ENCODE assay signal across 10 cellular contexts in genomic region chr15:101189341-101189679, GRCh38.
A peak's percentile ranks its signal among the peaks of the same experiment; 100 is the strongest.
DNase-seq lines count a peak whose midpoint lies in the region; ATAC-seq and TF ChIP-seq lines count a peak whose summit lies in the region.
"Had no signal": no experiment of that assay in that cellular context is flagged by ENCODE, and none has a peak within 500 bp of the region (broad histone marks: within the 10 kb centered on the region; RNA-seq: fewer than 3 reads in every experiment).

No MANE protein-coding gene starts in this region.

- H3K27me3 ChIP-seq in muscle layer of duodenum (ENCODE audit: low read depth, low read length) (no peaks in the 10 kb centered on the region), upper lobe of right lung (no peaks in the 10 kb centered on the region)
- no peaks in the 10 kb centered on the region for H3K27me3 ChIP-seq in naive thymus-derived CD4-positive, alpha-beta T cell (ENCODE audit: control insufficient read depth in 2 of 2, insufficient read depth in 2 of 2, low read length in 2 of 2)

- ATAC-seq in activated T-cell treated with anti-CD3 and anti-CD28 coated beads, Interleukin-2, amount 50 U/mL, for 72 hours (replicated peaks in 1 of 2), result no peak
- ATAC-seq in effector memory CD8-positive, alpha-beta T cell (replicated peaks), result no peak
- ATAC-seq in upper lobe of right lung, result no peak
- ATAC-seq in naive thymus-derived CD4-positive, alpha-beta T cell, result no peak

- no peaks in the 10 kb centered on the region for H3K9me3 Mint-ChIP-seq in activated T-cell treated with anti-CD3 and anti-CD28 coated beads, Interleukin-2, amount 50 U/mL, for 72 hours
- H3K9me3 Mint-ChIP-seq in effector memory CD8-positive, alpha-beta T cell, result no peaks in the 10 kb centered on the region
- no peaks in the 10 kb centered on the region for H3K9me3 Mint-ChIP-seq in naive thymus-derived CD4-positive, alpha-beta T cell

- H3K4me3 ChIP-seq in muscle layer of duodenum (ENCODE audit: low read depth in 1 of 2, low read length in 2 of 2) (peak overlapping the region; percentile 35 to 41), upper lobe of right lung (peak overlapping the region; percentile 38)
- H3K4me3 ChIP-seq in naive thymus-derived CD4-positive, alpha-beta T cell (ENCODE audit: low read length), result no peak overlapping the region
- H3K4me3 ChIP-seq: HAP-1 had no signal

- intact Hi-C loops in upper lobe of right lung (cut with DNase I), result loop anchor here (10.0 kb wide), 1 partner anchor 55 kb away; no protein-coding TSS in a partner anchor
- intact Hi-C loops in naive thymus-derived CD4-positive, alpha-beta T cell (cut with micrococcal nuclease), result no loop called here

- H3K27me3 Mint-ChIP-seq in activated T-cell treated with anti-CD3 and anti-CD28 coated beads, Interleukin-2, amount 50 U/mL, for 72 hours (ENCODE audit: low read depth), result no peaks in the 10 kb centered on the region
- H3K27me3 Mint-ChIP-seq in effector memory CD8-positive, alpha-beta T cell, result no peaks in the 10 kb centered on the region
- H3K27me3 Mint-ChIP-seq in naive thymus-derived CD4-positive, alpha-beta T cell, result no peaks in the 10 kb centered on the region

- TF ChIP-seq CTCF in upper lobe of right lung (IDR thresholded peaks at IDR 0.05), result no peak

- no peak for DNase-seq in activated T-cell treated with anti-CD3 and anti-CD28 coated beads, Interleukin-2, amount 50 U/mL, for 72 hours
- DNase-seq in activated T-cell treated with anti-CD3 and anti-CD28 coated beads, Interleukin-2, amount 50 U/mL, for 48 hours, result no peak
- no peak for DNase-seq in effector memory CD8-positive, alpha-beta T cell
- DNase-seq in upper lobe of right lung (no peak), NCI-H446 (lab: John Stamatoyannopoulos, UW) (no peak), glomerular visceral epithelial cell (ENCODE audit: extremely low spot score) (no peak)
- DNase-seq in naive thymus-derived CD4-positive, alpha-beta T cell, result no peak
- DNase-seq: AML-193 had no signal

- H3K36me3 Mint-ChIP-seq in activated T-cell treated with anti-CD3 and anti-CD28 coated beads, Interleukin-2, amount 50 U/mL, for 72 hours (ENCODE audit: insufficient read depth in 2 of 2), result peaks cover 0 to 12% of the 10 kb centered on the region in 2 donors
- H3K36me3 Mint-ChIP-seq in effector memory CD8-positive, alpha-beta T cell (ENCODE audit: insufficient read depth), result peaks cover 3% of the 10 kb centered on the region
- H3K36me3 Mint-ChIP-seq in naive thymus-derived CD4-positive, alpha-beta T cell, result peaks cover 0 to 9% (median 3%) of the 10 kb centered on the region in 5 donors

- POLR2A ChIA-PET in naive thymus-derived CD4-positive, alpha-beta T cell (lab: Charles Lee), result no interaction called here

- peaks cover 17 to 45% of the 10 kb centered on the region in 2 donors for H3K4me1 ChIP-seq in muscle layer of duodenum (ENCODE audit: control insufficient read depth in 1 of 2, insufficient read depth in 2 of 2, low read length in 2 of 2)
- H3K4me1 ChIP-seq in upper lobe of right lung, result peaks cover 78% of the 10 kb centered on the region
- H3K4me1 ChIP-seq in naive thymus-derived CD4-positive, alpha-beta T cell (ENCODE audit: control insufficient read depth in 2 of 2, insufficient read depth in 2 of 2, low read length in 2 of 2), result peaks cover 8 to 19% of the 10 kb centered on the region in 2 donors

- H3K4me3 Mint-ChIP-seq in activated T-cell treated with anti-CD3 and anti-CD28 coated beads, Interleukin-2, amount 50 U/mL, for 72 hours, result peak overlapping the region; percentile 80 to 84
- peak overlapping the region; percentile 1 to 39 for H3K4me3 Mint-ChIP-seq in effector memory CD8-positive, alpha-beta T cell
- H3K4me3 Mint-ChIP-seq in naive thymus-derived CD4-positive, alpha-beta T cell, result peak overlapping the region in 1 of 10 donors; percentile 67

- peak overlapping the region; percentile 93 for H3K27ac Mint-ChIP-seq in activated T-cell treated with anti-CD3 and anti-CD28 coated beads, Interleukin-2, amount 50 U/mL, for 72 hours
- H3K27ac Mint-ChIP-seq in effector memory CD8-positive, alpha-beta T cell, result peak overlapping the region in 1 of 2 donors; percentile 6
- H3K27ac Mint-ChIP-seq in naive thymus-derived CD4-positive, alpha-beta T cell, result peak overlapping the region in 3 of 9 donors; percentile 41 to 87 (median 55)

- CTCF ChIA-PET in naive thymus-derived CD4-positive, alpha-beta T cell (lab: Charles Lee), result no interaction called here

- H3K27ac ChIP-seq in muscle layer of duodenum (ENCODE audit: low read length) (peak overlapping the region; percentile 76), upper lobe of right lung (peak overlapping the region; percentile 70)
- H3K27ac ChIP-seq in naive thymus-derived CD4-positive, alpha-beta T cell (ENCODE audit: low read depth, low read length), result no peak overlapping the region

- H3K9me3 ChIP-seq in muscle layer of duodenum (ENCODE audit: control insufficient read depth in 1 of 2, low read length in 2 of 2) (no peaks in the 10 kb centered on the region), upper lobe of right lung (no peaks in the 10 kb centered on the region)
- H3K9me3 ChIP-seq in naive thymus-derived CD4-positive, alpha-beta T cell (ENCODE audit: control insufficient read depth in 2 of 3, low read length in 3 of 3), result no peaks in the 10 kb centered on the region
- H3K9me3 ChIP-seq: HAP-1 had no signal

- H3K36me3 ChIP-seq in muscle layer of duodenum (ENCODE audit: control insufficient read depth in 1 of 2, insufficient read depth in 2 of 2, low read length in 2 of 2) (no peaks in the 10 kb centered on the region), upper lobe of right lung (no peaks in the 10 kb centered on the region)
- no peaks in the 10 kb centered on the region for H3K36me3 ChIP-seq in naive thymus-derived CD4-positive, alpha-beta T cell (ENCODE audit: control insufficient read depth in 2 of 3, insufficient read depth in 3 of 3, low read length in 3 of 3)
- H3K36me3 ChIP-seq: HAP-1 had no signal

- H3K4me1 Mint-ChIP-seq in activated T-cell treated with anti-CD3 and anti-CD28 coated beads, Interleukin-2, amount 50 U/mL, for 72 hours (ENCODE audit: low read depth), result peaks cover 92% of the 10 kb centered on the region
- peaks cover 52 to 72% of the 10 kb centered on the region in 2 donors for H3K4me1 Mint-ChIP-seq in effector memory CD8-positive, alpha-beta T cell (ENCODE audit: low read depth in 2 of 2)
- H3K4me1 Mint-ChIP-seq in naive thymus-derived CD4-positive, alpha-beta T cell, result peaks cover 45 to 73% (median 47%) of the 10 kb centered on the region in 7 donors
